8 cellular contexts compared by ENCODE assay signal in genomic region chr12:45216297-45216982, GRCh38. TPM values are rescaled to one million over a fixed set of nuclear protein-coding genes. Genes with fewer than 3 reads are reported as not detected.
A peak's percentile ranks its signal among the peaks of the same experiment; 100 is the strongest.
DNase-seq lines count a peak whose midpoint lies in the region; ATAC-seq and TF ChIP-seq lines count a peak whose summit lies in the region.

No MANE protein-coding gene starts in this region.

- in situ Hi-C loops in brain microvascular endothelial cell (cut with HindIII; ENCODE audit: low pct_ligation_motif_present, low sequenced_read_pairs): no loop called here

- H3K36me3 ChIP-seq in brain microvascular endothelial cell (replicated peaks): no peaks in the 10 kb centered on the region

- DNase-seq in Calu3 (peak; percentile 33), HT-29 (ENCODE audit: low spot score) (peak; percentile 56), T1000 (lab: John Stamatoyannopoulos, UW) (peak; percentile 85), brain microvascular endothelial cell (peak; percentile 24), islet precursor cell (peak; percentile 85), OCI-M2 (lab: John Stamatoyannopoulos, UW; ENCODE audit: unreplicated experiment) (no peak)
- peak; percentile 64 for DNase-seq in stimulated activated CD4-positive, alpha-beta T cell treated with anti-CD3 and anti-CD28 coated beads, Interleukin-15, amount 100 ng/mL, for 24 hours

- peak; percentile 41 for ATAC-seq in GM19467 (IDR thresholded peaks at IDR 0.05; ENCODE audit: unreplicated experiment)

- intact Hi-C loops in Calu3 (cut with micrococcal nuclease; ENCODE audit: unreplicated experiment): loop anchor here (5.0 kb wide), 1 partner anchor 44 kb away; no protein-coding TSS in a partner anchor

- H3K27me3 Mint-ChIP-seq in Calu3 (ENCODE audit: unreplicated experiment): no peaks in the 10 kb centered on the region

- H3K27ac ChIP-seq in brain microvascular endothelial cell: peak overlapping the region; percentile 85

- H3K9me3 Mint-ChIP-seq in Calu3 (ENCODE audit: low read depth, unreplicated experiment): no peaks in the 10 kb centered on the region

- peaks cover 22% of the 10 kb centered on the region for H3K36me3 Mint-ChIP-seq in Calu3 (ENCODE audit: insufficient read depth, unreplicated experiment)

- BruUV-seq in Calu3 (replicated peaks; lab: Mats Ljungman, UMichigan): no TSS peak

- H3K4me1 Mint-ChIP-seq in Calu3 (ENCODE audit: low read depth, unreplicated experiment): peaks cover 8% of the 10 kb centered on the region

- peak overlapping the region; percentile 79 for H3K4me3 ChIP-seq in brain microvascular endothelial cell (ENCODE audit: low read depth, low read length)

- H3K27ac Mint-ChIP-seq in Calu3 (ENCODE audit: unreplicated experiment): peak overlapping the region; percentile 73

- CTCF ChIA-PET in Calu3 (lab: Charles Lee): interaction anchor here (2.2 kb wide), 1 partner anchor 52 kb away, joined by 8 read pairs; no protein-coding TSS in a partner anchor

- TF ChIP-seq CTCF in Calu3 (IDR thresholded peaks at IDR 0.05; ENCODE audit: unreplicated experiment) (no peak), brain microvascular endothelial cell (IDR thresholded peaks at IDR 0.05; ENCODE audit: low read depth, low read length, missing control alignments) (peak; percentile 65)

- H3K27me3 ChIP-seq in brain microvascular endothelial cell (replicated peaks): no peaks in the 10 kb centered on the region

- peak overlapping the region; percentile 86 for H3K4me3 Mint-ChIP-seq in Calu3 (ENCODE audit: low read depth, unreplicated experiment)

RNA-seq across cellular contexts. Expression of gene ANO6, which starts 0.5 kb away (rescaled TPM):
- total RNA-seq in Calu3 (2022): 28.8 and 34.2 TPM in 2 replicates
- total RNA-seq in HT-29 (2014; rRNA removed; shearing (Covaris generic)): 28.3 and 30.5 TPM in 2 replicates
